ENCODE assay signal across 24 cellular contexts in the genomic region with DNA sequence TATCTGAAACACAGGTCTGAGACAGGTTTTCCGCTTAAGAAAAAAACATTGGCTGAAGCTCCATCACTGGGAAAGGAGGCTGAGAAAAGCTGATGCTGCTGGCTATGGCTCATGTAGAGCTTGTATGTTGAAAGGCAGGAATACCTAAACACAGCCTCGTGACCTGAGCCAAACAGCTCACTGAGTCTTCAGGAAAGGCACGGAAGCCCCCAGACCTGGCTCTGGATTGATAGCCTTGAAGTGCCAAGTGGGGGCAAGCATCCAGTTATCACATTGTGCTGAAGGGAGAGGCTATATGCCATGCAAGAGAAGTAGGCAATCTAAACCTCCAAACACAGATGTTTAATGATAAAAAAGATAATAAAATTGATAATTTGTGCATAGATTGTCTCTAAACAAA. TPM values are rescaled to one million over a fixed set of nuclear protein-coding genes. Genes with fewer than 3 reads are reported as not detected.
A peak's percentile ranks its signal among the peaks of the same experiment; 100 is the strongest.
DNase-seq lines count a peak whose midpoint lies in the region; ATAC-seq and TF ChIP-seq lines count a peak whose summit lies in the region.
"Had no signal": no experiment of that assay in that cellular context is flagged by ENCODE, and none has a peak within 500 bp of the region (broad histone marks: within the 10 kb centered on the region; RNA-seq: fewer than 3 reads in every experiment).

No MANE protein-coding gene starts in this region.

- peaks cover 59% of the 10 kb centered on the region for H3K36me3 ChIP-seq in CD8-positive, alpha-beta T cell (ENCODE audit: insufficient read depth, low read length)
- no peaks in the 10 kb centered on the region for H3K36me3 ChIP-seq in gastroesophageal sphincter
- H3K36me3 ChIP-seq: right atrium auricular region had no signal

- H3K27me3 ChIP-seq in CD8-positive, alpha-beta T cell (ENCODE audit: insufficient read depth, low read length): no peaks in the 10 kb centered on the region
- H3K27me3 ChIP-seq in gastroesophageal sphincter: no peaks in the 10 kb centered on the region
- H3K27me3 ChIP-seq: body of pancreas, right atrium auricular region had no signal

- H3K27me3 Mint-ChIP-seq in T-helper 1 cell treated with Interleukin-12 subunit alpha and Interleukin-12 subunit beta and Interleukin-4 antibody, amounts not matched to agents 30 μg/mL and 1 μg/mL, for 36 hours (ENCODE audit: low read depth): no peaks in the 10 kb centered on the region
- H3K27me3 Mint-ChIP-seq in CD8-positive, alpha-beta T cell (ENCODE audit: low read depth): no peaks in the 10 kb centered on the region
- no peaks in the 10 kb centered on the region for H3K27me3 Mint-ChIP-seq in activated T-helper 17 cell treated with anti-CD3 and anti-CD28 coated beads, Interleukin-2, amount 50 U/mL, for 72 hours
- no peaks in the 10 kb centered on the region for H3K27me3 Mint-ChIP-seq in natural killer cell (ENCODE audit: low read depth in 2 of 2)

- H3K4me1 Mint-ChIP-seq in T-helper 1 cell treated with Interleukin-12 subunit alpha and Interleukin-12 subunit beta and Interleukin-4 antibody, amounts not matched to agents 30 μg/mL and 1 μg/mL, for 36 hours (ENCODE audit: low read depth): peaks cover 66% of the 10 kb centered on the region
- peaks cover 75% of the 10 kb centered on the region for H3K4me1 Mint-ChIP-seq in CD8-positive, alpha-beta T cell (ENCODE audit: low read depth)
- H3K4me1 Mint-ChIP-seq in activated T-helper 17 cell treated with anti-CD3 and anti-CD28 coated beads, Interleukin-2, amount 50 U/mL, for 72 hours: peaks cover 61% of the 10 kb centered on the region
- H3K4me1 Mint-ChIP-seq in natural killer cell: peaks cover 60 to 63% of the 10 kb centered on the region in 2 donors
- H3K4me1 Mint-ChIP-seq: H9 had no signal

- intact Hi-C loops in CD8-positive, alpha-beta T cell (cut with DNase I, micrococcal nuclease): loop anchor here (1.0 to 2.0 kb wide), 2 partner anchors 17 to 22 kb away; a partner anchor contains a TSS
- intact Hi-C loops in natural killer cell (cut with micrococcal nuclease): loop anchor here (1.0 kb wide), 1 partner anchor 17 kb away; no protein-coding TSS in a partner anchor

- TF ChIP-seq EP300 in gastroesophageal sphincter (IDR thresholded peaks at IDR 0.05): no peak

- ATAC-seq in CD8-positive, alpha-beta T cell: no peak
- ATAC-seq in activated T-helper 17 cell treated with anti-CD3 and anti-CD28 coated beads, Interleukin-2, amount 50 U/mL, for 72 hours (replicated peaks): no peak
- ATAC-seq in natural killer cell: no peak
- ATAC-seq in GM21576 (IDR thresholded peaks at IDR 0.05; ENCODE audit: unreplicated experiment): no peak
- no peak for ATAC-seq in gastroesophageal sphincter
- ATAC-seq: body of pancreas, mucosa of descending colon had no signal

- H3K4me3 Mint-ChIP-seq in T-helper 1 cell treated with Interleukin-12 subunit alpha and Interleukin-12 subunit beta and Interleukin-4 antibody, amounts not matched to agents 30 μg/mL and 1 μg/mL, for 36 hours: peak overlapping the region; percentile 74
- peak overlapping the region; percentile 35 for H3K4me3 Mint-ChIP-seq in CD8-positive, alpha-beta T cell
- H3K4me3 Mint-ChIP-seq in activated T-helper 17 cell treated with anti-CD3 and anti-CD28 coated beads, Interleukin-2, amount 50 U/mL, for 72 hours: peak overlapping the region; percentile 92
- no peak overlapping the region for H3K4me3 Mint-ChIP-seq in natural killer cell
- H3K4me3 Mint-ChIP-seq: H9 had no signal

- POLR2A ChIA-PET in CD8-positive, alpha-beta T cell (lab: Charles Lee): interaction anchor here (1.4 to 7.4 kb wide), 6 partner anchors 11 to 90 kb away, joined by 3 to 105 read pairs (median 18); a partner anchor contains a TSS

- H3K27ac Mint-ChIP-seq in T-helper 1 cell treated with Interleukin-12 subunit alpha and Interleukin-12 subunit beta and Interleukin-4 antibody, amounts not matched to agents 30 μg/mL and 1 μg/mL, for 36 hours: peak overlapping the region; percentile 83
- H3K27ac Mint-ChIP-seq in CD8-positive, alpha-beta T cell: peak overlapping the region; percentile 94
- peak overlapping the region; percentile 96 for H3K27ac Mint-ChIP-seq in activated T-helper 17 cell treated with anti-CD3 and anti-CD28 coated beads, Interleukin-2, amount 50 U/mL, for 72 hours
- H3K27ac Mint-ChIP-seq in natural killer cell: peak overlapping the region; percentile 92 to 94
- H3K27ac Mint-ChIP-seq: H9 had no signal

- 78 to 100% methylated on average over 2 to 3 of the region's 3 CpGs for WGBS in gastroesophageal sphincter (ENCODE audit: low coverage in 1 of 2), 2 donors

- peaks cover 4% of the 10 kb centered on the region for H3K9me3 Mint-ChIP-seq in T-helper 1 cell treated with Interleukin-12 subunit alpha and Interleukin-12 subunit beta and Interleukin-4 antibody, amounts not matched to agents 30 μg/mL and 1 μg/mL, for 36 hours
- peaks cover 15% of the 10 kb centered on the region for H3K9me3 Mint-ChIP-seq in CD8-positive, alpha-beta T cell
- H3K9me3 Mint-ChIP-seq in activated T-helper 17 cell treated with anti-CD3 and anti-CD28 coated beads, Interleukin-2, amount 50 U/mL, for 72 hours: no peaks in the 10 kb centered on the region
- H3K9me3 Mint-ChIP-seq in natural killer cell: peaks cover 0 to 4% of the 10 kb centered on the region in 2 donors

- H3K36me3 Mint-ChIP-seq in T-helper 1 cell treated with Interleukin-12 subunit alpha and Interleukin-12 subunit beta and Interleukin-4 antibody, amounts not matched to agents 30 μg/mL and 1 μg/mL, for 36 hours (ENCODE audit: low read depth): peaks cover 78% of the 10 kb centered on the region
- peaks cover 86% of the 10 kb centered on the region for H3K36me3 Mint-ChIP-seq in CD8-positive, alpha-beta T cell
- H3K36me3 Mint-ChIP-seq in activated T-helper 17 cell treated with anti-CD3 and anti-CD28 coated beads, Interleukin-2, amount 50 U/mL, for 72 hours (ENCODE audit: low read depth): peaks cover 100% of the 10 kb centered on the region
- H3K36me3 Mint-ChIP-seq in natural killer cell: peaks cover 65% of the 10 kb centered on the region

- TF ChIP-seq CTCF in CD8-positive, alpha-beta T cell (IDR thresholded peaks at IDR 0.05): no peak
- TF ChIP-seq CTCF in natural killer cell (IDR thresholded peaks at IDR 0.05) (no peak), gastroesophageal sphincter (IDR thresholded peaks at IDR 0.05) (no peak)

- CTCF ChIA-PET in CD8-positive, alpha-beta T cell (lab: Charles Lee): interaction anchor here (0.9 to 3.8 kb wide), 9 partner anchors 9 to 120 kb away, joined by 3 to 14 read pairs (median 5); no protein-coding TSS in a partner anchor

- peak overlapping the region; percentile 23 for H3K4me3 ChIP-seq in CD8-positive, alpha-beta T cell (ENCODE audit: low read depth, low read length)
- no peak overlapping the region for H3K4me3 ChIP-seq in gastroesophageal sphincter
- H3K4me3 ChIP-seq: body of pancreas, left ventricle myocardium inferior, mucosa of descending colon, right atrium auricular region had no signal

- no peak for DNase-seq in T-helper 1 cell
- no peak for DNase-seq in CD8-positive, alpha-beta T cell
- DNase-seq in natural killer cell: no peak
- no peak for DNase-seq in NCI-H2227 treated with DMSO at 0.1 percent for 48 hours (lab: John Stamatoyannopoulos, UW)
- DNase-seq: activated gamma-delta T cell treated with Interleukin-2 at 50 U/mL for 16 hours; body of pancreas; DMS 273 treated with DMSO at 0.1 percent for 48 hours; H9; head of caudate nucleus; left ventricle myocardium inferior; mucosa of descending colon; NCI-H1092 treated with DMSO at 0.1 percent for 48 hours; NCI-H2081; NCI-H510A; occipital lobe; stimulated activated CD4-positive, alpha-beta T cell treated with anti-CD3 and anti-CD28 coated beads, Interleukin-15, amount 100 ng/mL, for 24 hours; trophoblast cell had no signal

- no peaks in the 10 kb centered on the region for H3K9me3 ChIP-seq in CD8-positive, alpha-beta T cell (ENCODE audit: low read length)
- peaks cover 0 to 19% (median 0%) of the 10 kb centered on the region in 3 donors for H3K9me3 ChIP-seq in gastroesophageal sphincter
- H3K9me3 ChIP-seq: body of pancreas had no signal

- no peak overlapping the region for H3K27ac ChIP-seq in CD8-positive, alpha-beta T cell (ENCODE audit: low read depth, low read length)
- H3K27ac ChIP-seq in gastroesophageal sphincter: no peak overlapping the region
- H3K27ac ChIP-seq: 22Rv1, left ventricle myocardium inferior had no signal

- peaks cover 62% of the 10 kb centered on the region for H3K4me1 ChIP-seq in CD8-positive, alpha-beta T cell (ENCODE audit: insufficient read depth, low read length)
- no peaks in the 10 kb centered on the region for H3K4me1 ChIP-seq in gastroesophageal sphincter
- H3K4me1 ChIP-seq: body of pancreas, left ventricle myocardium inferior had no signal

- TF ChIP-seq POLR2A in gastroesophageal sphincter (IDR thresholded peaks at IDR 0.05): no peak

RNA-seq across cellular contexts. Expression of a gene that starts 21.9 kb away (rescaled TPM):
- total RNA-seq in CD8-positive, alpha-beta T cell: 100 to 1,000 TPM; 425 to 430 TPM
- 100 to 1,000 TPM; 581 to 591 TPM for total RNA-seq in activated T-helper 17 cell treated with anti-CD3 and anti-CD28 coated beads, Interleukin-2, amount 50 U/mL, for 72 hours
- 100 to 1,000 TPM; 276 to 363 (median 357) TPM for total RNA-seq in natural killer cell
- 10 to 100 TPM in 1 of 4 donors, 1 to 10 TPM in 3; 1.6 to 10.6 (median 3.2) TPM for total RNA-seq in gastroesophageal sphincter
- total RNA-seq: fibroblast of lung had no signal

Comparison
In these comparisons a context has a peak if more than half of its experiments do, and no peak if none do; other contexts are left out.
1. RNA of a gene that starts 21.9 kb away (total RNA-seq): 581 to 591 TPM in activated T-helper 17 cell treated with anti-CD3 and anti-CD28 coated beads, Interleukin-2, amount 50 U/mL, for 72 hours, 425 to 430 TPM in CD8-positive, alpha-beta T cell and 276 to 363 TPM in natural killer cell; 1.6 to 10.6 TPM in gastroesophageal sphincter; every median in the first group is over 10 times any median in the second.
2. Peak in every context shown above with its lines, with median percentiles within 50 percentile points of each other: H3K27ac Mint-ChIP-seq.